19 cellular contexts compared by ENCODE assay signal in the genomic region with DNA sequence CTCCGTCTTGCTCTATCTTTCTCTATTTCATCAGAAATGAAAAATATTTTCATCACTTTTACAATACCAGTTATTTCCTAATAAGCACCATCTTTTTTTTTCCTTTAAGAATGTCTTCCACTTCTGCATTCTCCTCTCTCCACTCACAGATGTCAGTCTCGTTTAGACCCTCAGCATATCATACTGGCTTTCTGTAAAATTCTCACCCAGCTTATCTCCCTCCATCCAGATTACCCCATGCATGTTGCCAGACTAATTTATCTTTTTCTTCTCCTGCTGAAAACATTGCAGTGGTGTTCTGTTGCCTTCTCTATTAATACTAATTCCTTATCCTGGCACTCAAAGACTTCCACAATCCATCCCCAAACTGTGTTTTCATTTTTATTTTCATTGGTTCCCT.
"Had no signal": no experiment of that assay in that cellular context is flagged by ENCODE, and none has a peak within 500 bp of the region (broad histone marks: within the 10 kb centered on the region; RNA-seq: fewer than 3 reads in every experiment).

No MANE protein-coding gene starts in this region.

- ATAC-seq: foreskin keratinocyte; gastroesophageal sphincter; heart right ventricle; left lung; left ventricle myocardium superior; lower lobe of right lung; naive thymus-derived CD4-positive, alpha-beta T cell had no signal

- H3K27ac ChIP-seq: coronary artery, dorsolateral prefrontal cortex, esophagus muscularis mucosa, foreskin keratinocyte, gastroesophageal sphincter, heart right ventricle, left lung, lower lobe of right lung had no signal

- H3K4me3 Mint-ChIP-seq: naive thymus-derived CD4-positive, alpha-beta T cell had no signal

- H3K4me1 Mint-ChIP-seq: naive thymus-derived CD4-positive, alpha-beta T cell had no signal

- H3K27me3 ChIP-seq: esophagus muscularis mucosa, foreskin keratinocyte, gastroesophageal sphincter, heart right ventricle, left lung had no signal

- H3K27ac Mint-ChIP-seq: naive thymus-derived CD4-positive, alpha-beta T cell had no signal

- H3K9me3 ChIP-seq: esophagus muscularis mucosa, gastroesophageal sphincter, heart right ventricle, lower lobe of right lung had no signal

- H3K36me3 Mint-ChIP-seq: naive thymus-derived CD4-positive, alpha-beta T cell had no signal

- H3K36me3 ChIP-seq: esophagus muscularis mucosa, gastroesophageal sphincter, heart right ventricle, left lung, lower lobe of right lung had no signal

- DNase-seq: dermis blood vessel endothelial cell; dorsolateral prefrontal cortex; effector CD4-positive, alpha-beta T cell; effector memory CD4-positive, alpha-beta T cell; foreskin keratinocyte; glutamatergic neuron; head of caudate nucleus; heart right ventricle; hippocampal formation; left cardiac atrium; left lung; left ventricle myocardium superior; lower lobe of right lung; mesenchymal stem cell; midbrain; naive thymus-derived CD4-positive, alpha-beta T cell had no signal

- H3K4me1 ChIP-seq: esophagus muscularis mucosa, foreskin keratinocyte, gastroesophageal sphincter, heart right ventricle, left lung, lower lobe of right lung had no signal

- H3K4me3 ChIP-seq: coronary artery, dorsolateral prefrontal cortex, esophagus muscularis mucosa, gastroesophageal sphincter, heart right ventricle, left lung, lower lobe of right lung had no signal
